ENCODE assay signal across 8 cellular contexts in genomic region chr17:32483451-32484019, GRCh38. TPM values are rescaled to one million over a fixed set of nuclear protein-coding genes. Genes with fewer than 3 reads are reported as not detected.
DNase-seq lines count a peak whose midpoint lies in the region; ATAC-seq and TF ChIP-seq lines count a peak whose summit lies in the region.

No MANE protein-coding gene starts in this region.

- intact Hi-C loops in Caco-2 (cut with micrococcal nuclease; ENCODE audit: unreplicated experiment): no loop called here

- peak overlapping the region; percentile 13 for H3K9ac ChIP-seq in adipocyte (ENCODE audit: low read length)

- DNase-seq in Caco-2 (peak in 1 of 2 experiments; percentile 44), HEK293T (ENCODE audit: extremely low spot score) (peak; percentile 53), NCI-H526 treated with DMSO at 0.1 percent for 48 hours (lab: John Stamatoyannopoulos, UW) (peak; percentile 40), adipocyte (ENCODE audit: low read depth) (peak; percentile 45), glomerular endothelial cell (ENCODE audit: extremely low read depth, low read depth, low spot score) (peak; percentile 14), nucleus accumbens (lab: John Stamatoyannopoulos, UW) (peak; percentile 34 to 98 (median 81))
- DNase-seq in effector CD8-positive, alpha-beta T cell (lab: John Stamatoyannopoulos, UW): no peak

- H3K27me3 ChIP-seq in Caco-2 (replicated peaks; ENCODE audit: control insufficient read depth, insufficient read depth, low read length): no peaks in the 10 kb centered on the region
- no peaks in the 10 kb centered on the region for H3K27me3 ChIP-seq in adipocyte (replicated peaks; ENCODE audit: control insufficient read depth, insufficient read depth, low read length)

- H3K27ac Mint-ChIP-seq in Caco-2 (ENCODE audit: unreplicated experiment): peak overlapping the region; percentile 89

- H3K4me3 Mint-ChIP-seq in Caco-2 (ENCODE audit: unreplicated experiment): no peak overlapping the region

- POLR2A ChIA-PET in Caco-2 (lab: Charles Lee) (no interaction called here), HEK293T (lab: Yijun Ruan, JAX) (interaction anchor here (1.3 kb wide), 1 partner anchor 39 kb away, joined by 4 read pairs; the partner anchor contains the start of gene PSMD11)

- peaks cover 24% of the 10 kb centered on the region for H3K4me1 Mint-ChIP-seq in Caco-2 (ENCODE audit: low read depth, unreplicated experiment)

- no peaks in the 10 kb centered on the region for H3K9me3 Mint-ChIP-seq in Caco-2 (ENCODE audit: unreplicated experiment)

- H3K9me3 ChIP-seq in Caco-2: no peaks in the 10 kb centered on the region
- H3K9me3 ChIP-seq in adipocyte (ENCODE audit: control insufficient read depth, low read length): no peaks in the 10 kb centered on the region

- BruUV-seq in Caco-2 (replicated peaks; lab: Mats Ljungman, UMichigan): no TSS peak

- CTCF ChIA-PET in Caco-2 (lab: Charles Lee): interaction anchor here (1.0 to 1.7 kb wide), 2 partner anchors 39 to 271 kb away, joined by 4 to 7 read pairs; partner anchors contain the start of gene PSMD11
- CTCF ChIA-PET in HEK293T (lab: Yijun Ruan, JAX): interaction anchor here (0.6 to 1.7 kb wide), 11 partner anchors 13 to 454 kb away, joined by 3 to 8 read pairs (median 4); partner anchors contain the start of gene MYO1D

- H3K27me3 Mint-ChIP-seq in Caco-2 (ENCODE audit: insufficient read depth, unreplicated experiment): no peaks in the 10 kb centered on the region

- peak; percentile 34 to 59 for TF ChIP-seq CTCF in Caco-2 (IDR thresholded peaks at IDR 0.05; ENCODE audit: insufficient read depth in 1 of 2, low read depth in 1 of 2, low read length in 1 of 2, severe bottlenecking in 1 of 2, unreplicated experiment in 1 of 2)

- H3K4me1 ChIP-seq in Caco-2 (peaks cover 18% of the 10 kb centered on the region), adipocyte (ENCODE audit: control insufficient read depth, insufficient read depth, low read length) (peaks cover 25% of the 10 kb centered on the region)

- H3K36me3 ChIP-seq in Caco-2 (ENCODE audit: control insufficient read depth, insufficient read depth, low read length) (peaks cover 4% of the 10 kb centered on the region; the same call in 1 of the 2 replicates), adipocyte (ENCODE audit: control insufficient read depth, insufficient read depth, low read length, severe bottlenecking) (peaks cover 42% of the 10 kb centered on the region)

- no peak for ATAC-seq in HG02973 (IDR thresholded peaks at IDR 0.05; ENCODE audit: unreplicated experiment)

- H3K4me3 ChIP-seq in Caco-2 (ENCODE audit: low read depth, low read length) (no peak overlapping the region), adipocyte (ENCODE audit: low read length) (no peak overlapping the region)

- H3K36me3 Mint-ChIP-seq in Caco-2 (ENCODE audit: insufficient read depth, unreplicated experiment): peaks cover 82% of the 10 kb centered on the region

TF ChIP-seq in HEK293T, 16 proteins besides CTCF, POLR2A, EP300 and RAD21:
- TF ChIP-seq PKNOX1 (IDR thresholded peaks at IDR 0.05) (peak; percentile 36; the same call in 1 of the 2 replicates), SP1 (IDR thresholded peaks at IDR 0.05) (no peak)

RNA-seq across cellular contexts. Expression of gene CDK5R1, which starts 3.3 kb away (rescaled TPM):
- total RNA-seq in Caco-2 (2022) (6.6 and 7.3 TPM in 2 replicates), glomerular endothelial cell (2.5 and 3.5 TPM in 2 replicates)

RNA-seq across cellular contexts. Expression of gene PSMD11, which starts 39.2 kb away (rescaled TPM):
- total RNA-seq in Caco-2 (2022): 198 and 208 TPM in 2 replicates
- 88.7 and 99.8 TPM in 2 replicates for total RNA-seq in glomerular endothelial cell
